ENCODE assay signal across 20 cellular contexts in genomic region chr13:111328111-111328802, GRCh38. TPM values are rescaled to one million over a fixed set of nuclear protein-coding genes. Genes with fewer than 3 reads are reported as not detected.
DNase-seq lines count a peak whose midpoint lies in the region; ATAC-seq and TF ChIP-seq lines count a peak whose summit lies in the region.
"Had no signal": no experiment of that assay in that cellular context is flagged by ENCODE, and none has a peak within 500 bp of the region (broad histone marks: within the 10 kb centered on the region; RNA-seq: fewer than 3 reads in every experiment).

No MANE protein-coding gene starts in this region.

- no peak overlapping the region for H2AFZ ChIP-seq in neuronal stem cell (ENCODE audit: low read length)

- H3K27ac ChIP-seq in right atrium auricular region: no peak overlapping the region
- no peak overlapping the region for H3K27ac ChIP-seq in neuronal stem cell (replicated peaks; ENCODE audit: low read length)
- H3K27ac ChIP-seq in vagina: no peak overlapping the region
- H3K27ac ChIP-seq in breast epithelium: no peak overlapping the region
- H3K27ac ChIP-seq: C4-2B, RWPE1, SJCRH30 had no signal

- intact Hi-C loops in Right ventricle myocardium superior (cut with DNase I) (no loop called here), vagina (cut with DNase I) (no loop called here), breast epithelium (cut with DNase I; ENCODE audit: low total_unique reads) (no loop called here)

- DNase-seq in right atrium auricular region (ENCODE audit: low spot score) (peak; percentile 26), Right ventricle myocardium superior (no peak), ecto neural progenitor cell (ENCODE audit: low spot score) (peak; percentile 31), neuronal stem cell (ENCODE audit: low spot score) (no peak), vagina (ENCODE audit: extremely low spot score in 2 of 2) (peak; percentile 58 to 61), breast epithelium (ENCODE audit: low spot score in 2 of 2) (no peak), GM10266 (ENCODE audit: extremely low spot score) (no peak), NCI-H1694 treated with DMSO at 0.1 percent for 48 hours (lab: John Stamatoyannopoulos, UW) (no peak)
- DNase-seq: HCEC 1CT, Kasumi-1, NCI-H1105, NCI-H187, NCI-H446 treated with DMSO at 0.1 percent for 48 hours, NCI-H774, PC-3, SJCRH30 had no signal

- no peak overlapping the region for H3K18ac ChIP-seq in neuronal stem cell (ENCODE audit: low read length)

- H3K9me3 ChIP-seq in right atrium auricular region (no peaks in the 10 kb centered on the region), neuronal stem cell (replicated peaks in 1 of 2; ENCODE audit: control insufficient read depth in 2 of 2, insufficient read depth in 1 of 2, low read depth in 1 of 2, low read length in 2 of 2) (peaks cover 0 to 2% of the 10 kb centered on the region in 2 donors), vagina (no peaks in the 10 kb centered on the region), breast epithelium (no peaks in the 10 kb centered on the region)
- H3K9me3 ChIP-seq: SJCRH30 had no signal

- ATAC-seq in Right ventricle myocardium superior (ENCODE audit: poor library complexity): no peak
- ATAC-seq: PC-3 had no signal

- H3K4me1 ChIP-seq in right atrium auricular region: no peaks in the 10 kb centered on the region
- H3K4me1 ChIP-seq in neuronal stem cell (ENCODE audit: control insufficient read depth in 2 of 2, insufficient read depth in 1 of 2, low read depth in 1 of 2, low read length in 2 of 2): peaks cover 0 to 2% of the 10 kb centered on the region in 2 donors
- no peaks in the 10 kb centered on the region for H3K4me1 ChIP-seq in vagina
- H3K4me1 ChIP-seq in breast epithelium: no peaks in the 10 kb centered on the region

- no peaks in the 10 kb centered on the region for H3K79me1 ChIP-seq in neuronal stem cell (ENCODE audit: low read depth, low read length)

- no peak overlapping the region for H2BK15ac ChIP-seq in neuronal stem cell (ENCODE audit: low read length)

- no CpG with 5 or more reads among the region's 27 CpGs for WGBS in neuronal stem cell (ENCODE audit: extremely low coverage in 2 of 2, insufficient read length in 2 of 2, insufficient replicate concordance in 1 of 2), 2 donors

- H3K9ac ChIP-seq in neuronal stem cell (ENCODE audit: low read depth, low read length, poor library complexity): no peak overlapping the region

- H3K27me3 ChIP-seq in right atrium auricular region: no peaks in the 10 kb centered on the region
- H3K27me3 ChIP-seq in neuronal stem cell (ENCODE audit: control insufficient read depth in 3 of 3, insufficient read depth in 3 of 3, low read depth in 1 of 3, low read length in 3 of 3): no peaks in the 10 kb centered on the region
- no peaks in the 10 kb centered on the region for H3K27me3 ChIP-seq in vagina
- no peaks in the 10 kb centered on the region for H3K27me3 ChIP-seq in breast epithelium
- H3K27me3 ChIP-seq: SJCRH30 had no signal

- H3K36me3 ChIP-seq in right atrium auricular region (no peaks in the 10 kb centered on the region), neuronal stem cell (replicated peaks in 1 of 2; ENCODE audit: control insufficient read depth in 2 of 2, insufficient read depth in 2 of 2, low read length in 2 of 2) (no peaks in the 10 kb centered on the region), vagina (no peaks in the 10 kb centered on the region), breast epithelium (no peaks in the 10 kb centered on the region)
- H3K36me3 ChIP-seq: SJCRH30 had no signal

- no peak overlapping the region for H4K8ac ChIP-seq in neuronal stem cell (ENCODE audit: low read depth, low read length)

- H2BK12ac ChIP-seq in neuronal stem cell (ENCODE audit: low read length): no peak overlapping the region

- no peak overlapping the region for H3K4me2 ChIP-seq in neuronal stem cell (ENCODE audit: insufficient read depth, low read length, poor library complexity, severe bottlenecking)

- H2BK120ac ChIP-seq in neuronal stem cell (ENCODE audit: low read depth, low read length): no peak overlapping the region

- no peak overlapping the region for H2BK5ac ChIP-seq in neuronal stem cell (ENCODE audit: low read length)

- H4K91ac ChIP-seq in neuronal stem cell (ENCODE audit: low read depth, low read length, poor library complexity): no peak overlapping the region

- peak overlapping the region; percentile 34 for H2AK5ac ChIP-seq in neuronal stem cell (ENCODE audit: low read depth, low read length)

- H3K23ac ChIP-seq in neuronal stem cell (ENCODE audit: low read depth, low read length, poor library complexity): no peak overlapping the region

- TF ChIP-seq CTCF in right atrium auricular region (IDR thresholded peaks at IDR 0.05) (no peak), vagina (IDR thresholded peaks at IDR 0.05) (no peak), breast epithelium (IDR thresholded peaks at IDR 0.05) (no peak), GM10266 (IDR thresholded peaks at IDR 0.05; ENCODE audit: control insufficient read depth, insufficient read depth, low read depth, missing control alignments) (no peak)

- TF ChIP-seq POLR2A in vagina (IDR thresholded peaks at IDR 0.05) (no peak), breast epithelium (IDR thresholded peaks at IDR 0.05) (no peak)

- H3K4ac ChIP-seq in neuronal stem cell (ENCODE audit: low read length): no peak overlapping the region

- peak overlapping the region; percentile 56 for H3K14ac ChIP-seq in neuronal stem cell (ENCODE audit: low read length)

- no peak overlapping the region for H3K4me3 ChIP-seq in right atrium auricular region
- H3K4me3 ChIP-seq in neuronal stem cell (ENCODE audit: low read length in 2 of 2): no peak overlapping the region
- H3K4me3 ChIP-seq in vagina: no peak overlapping the region
- no peak overlapping the region for H3K4me3 ChIP-seq in breast epithelium
- H3K4me3 ChIP-seq: SJCRH30 had no signal

RNA-seq across cellular contexts. Expression of gene TEX29, which starts 7.8 kb away (rescaled TPM):
- total RNA-seq in right atrium auricular region (not detected), Right ventricle myocardium superior (not detected), vagina (2.9 TPM), breast epithelium (under 1 TPM in 1 of 3 donors, not detected in 2; 0.64 TPM)
- 0.17 TPM for polyA plus RNA-seq in neuronal stem cell (2013, experiment 1 of 2)
- 0.26 TPM for polyA plus RNA-seq in neuronal stem cell (2013, experiment 2 of 2)
- total RNA-seq: Daoy, PC-3, SJCRH30 had no signal
- polyA plus RNA-seq: IgD-negative memory B cell had no signal

Comparison
In these comparisons a context has a peak if more than half of its experiments do, and no peak if none do; other contexts are left out.
1. DNase-seq: peak in right atrium auricular region (single experiment), ecto neural progenitor cell (single experiment) and vagina (2 of 2); none in Right ventricle myocardium superior (single experiment), neuronal stem cell (single experiment), breast epithelium (0 of 2), GM10266 (single experiment) and NCI-H1694 treated with DMSO at 0.1 percent for 48 hours (single experiment).